Comparison of ENCODE assay signal across 8 cellular contexts in the genomic region with DNA sequence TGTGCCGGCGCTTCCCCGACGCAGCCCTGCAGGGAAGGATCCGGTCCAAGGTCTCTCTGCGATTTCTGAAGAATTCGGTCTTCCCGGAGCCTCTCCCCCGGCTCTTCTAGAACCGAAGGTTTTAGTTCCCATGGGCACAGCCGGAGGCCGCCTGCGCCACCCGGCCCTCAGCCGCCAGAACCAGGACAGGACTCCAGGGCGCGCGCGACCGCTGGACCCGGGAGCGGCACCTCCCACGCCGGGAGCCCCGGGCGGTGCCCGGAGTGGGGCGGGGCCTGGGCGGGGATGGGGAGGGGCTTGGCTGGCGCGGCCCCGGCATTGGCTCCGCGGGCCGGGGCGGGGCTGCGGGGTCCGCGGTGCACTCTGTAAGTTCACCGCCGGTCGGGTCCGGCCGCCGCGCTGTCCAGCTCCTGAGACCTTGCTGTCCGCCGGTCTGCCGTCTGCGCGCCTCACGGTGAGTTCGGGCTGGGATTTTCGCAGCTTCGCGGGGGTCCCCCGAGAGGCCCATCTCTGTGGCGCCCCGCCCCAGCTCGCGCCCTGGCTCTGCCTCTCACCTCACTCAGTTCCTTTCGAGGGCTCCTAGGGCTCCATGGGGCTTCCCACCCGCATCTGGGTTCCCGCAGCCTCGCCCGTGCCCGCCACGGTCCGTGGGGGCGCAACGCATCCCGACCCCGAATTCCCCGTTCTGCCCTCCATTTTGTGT. TPM values are rescaled to one million over a fixed set of nuclear protein-coding genes. Genes with fewer than 3 reads are reported as not detected.
A peak's percentile ranks its signal among the peaks of the same experiment; 100 is the strongest.
DNase-seq lines count a peak whose midpoint lies in the region; ATAC-seq, FAIRE-seq and TF ChIP-seq lines count a peak whose summit lies in the region.

A gene with protein sequence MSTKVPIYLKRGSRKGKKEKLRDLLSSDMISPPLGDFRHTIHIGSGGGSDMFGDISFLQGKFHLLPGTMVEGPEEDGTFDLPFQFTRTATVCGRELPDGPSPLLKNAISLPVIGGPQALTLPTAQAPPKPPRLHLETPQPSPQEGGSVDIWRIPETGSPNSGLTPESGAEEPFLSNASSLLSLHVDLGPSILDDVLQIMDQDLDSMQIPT (plus strand): TSS at position 366 of the 703 bp plus-strand sequence. CDS start 6,033 bp downstream, outside the sequence.

- no peak for FAIRE-seq in bronchial epithelial cell (lab: Jason Lieb, UNC)

- H2AFZ ChIP-seq in smooth muscle cell (ENCODE audit: low read depth) = peak within 1 kb of the TSS; percentile 64

- peak within 1 kb of the TSS; percentile 97 for H3K4me3 Mint-ChIP-seq in HFFc6
- H3K4me3 Mint-ChIP-seq in WTC11 = peak within 1 kb of the TSS; percentile 71

- H3K4me2 ChIP-seq in smooth muscle cell = peak within 1 kb of the TSS; percentile 91

- TF ChIP-seq CTCF in GM10266 (IDR thresholded peaks at IDR 0.05; ENCODE audit: control insufficient read depth, insufficient read depth, low read depth, missing control alignments) = no peak
- TF ChIP-seq CTCF in HFFc6 (IDR thresholded peaks at IDR 0.05) = no peak
- no peak for TF ChIP-seq CTCF in WTC11 (IDR thresholded peaks at IDR 0.05)
- no peak for TF ChIP-seq CTCF in bronchial epithelial cell (IDR thresholded peaks at IDR 0.05; ENCODE audit: insufficient read depth, low read length, severe bottlenecking)
- no peak for TF ChIP-seq CTCF in smooth muscle cell (IDR thresholded peaks at IDR 0.05; ENCODE audit: borderline replicate concordance, insufficient read depth, poor library complexity, severe bottlenecking)

- H3K4me1 ChIP-seq in smooth muscle cell (ENCODE audit: low read depth) = peaks cover 36% of the 10 kb centered on the region

- peak within 1 kb of the TSS; percentile 12 for H3K27ac ChIP-seq in smooth muscle cell (ENCODE audit: low read depth)

- H3K4me1 Mint-ChIP-seq in HFFc6 (ENCODE audit: low read depth) (peaks cover 50% of the 10 kb centered on the region), WTC11 (peaks cover 39% of the 10 kb centered on the region)

- ATAC-seq in WTC11 = peak; percentile 78

- H3K27me3 ChIP-seq in bronchial epithelial cell (ENCODE audit: control insufficient read depth, insufficient read depth, low read length) = no peaks in the 10 kb centered on the region
- H3K27me3 ChIP-seq in smooth muscle cell (ENCODE audit: low read depth) = no peaks in the 10 kb centered on the region

- peaks cover 38% of the 10 kb centered on the region for H3K79me2 ChIP-seq in smooth muscle cell (ENCODE audit: low read depth)

- H3K9me3 Mint-ChIP-seq in HFFc6 (no peaks in the 10 kb centered on the region), WTC11 (no peaks in the 10 kb centered on the region)

- DNase-seq in GM10266 (ENCODE audit: extremely low spot score) = peak; percentile 94
- peak; percentile 75 for DNase-seq in HFFc6
- peak; percentile 29 for DNase-seq in NCI-H128 (lab: John Stamatoyannopoulos, UW; ENCODE audit: unreplicated experiment)
- peak; percentile 87 for DNase-seq in WTC11 (ENCODE audit: low spot score)
- peak; percentile 44 for DNase-seq in bronchial epithelial cell (ENCODE audit: low read depth)
- peak; percentile 84 for DNase-seq in inferior parietal cortex (ENCODE audit: extremely low spot score)
- peak; percentile 80 for DNase-seq in smooth muscle cell (lab: John Stamatoyannopoulos, UW; ENCODE audit: unreplicated experiment)
- DNase-seq in cortex of kidney (lab: John Stamatoyannopoulos, UW) = no peak

- H3K36me3 ChIP-seq in bronchial epithelial cell (ENCODE audit: control insufficient read depth, insufficient read depth, low read length) = no peaks in the 10 kb centered on the region
- H3K36me3 ChIP-seq in smooth muscle cell (ENCODE audit: low read depth) = no peaks in the 10 kb centered on the region

- peak within 1 kb of the TSS; percentile 61 for H3K9ac ChIP-seq in smooth muscle cell (ENCODE audit: low read depth)

- H3K27ac Mint-ChIP-seq in HFFc6 (peak within 1 kb of the TSS; percentile 95), WTC11 (no peak within 1 kb of the TSS)

- H3K27me3 Mint-ChIP-seq in HFFc6 (ENCODE audit: insufficient read depth) (no peaks in the 10 kb centered on the region; the same call in none of the 2 replicates), WTC11 (ENCODE audit: low read depth) (peaks cover 35% of the 10 kb centered on the region)

- peaks cover 35% of the 10 kb centered on the region for H4K20me1 ChIP-seq in smooth muscle cell (ENCODE audit: low read depth)

- H3K4me3 ChIP-seq in bronchial epithelial cell (ENCODE audit: low read depth, low read length) (peak within 1 kb of the TSS; percentile 84), smooth muscle cell (peak within 1 kb of the TSS; percentile 78)

- POLR2A ChIA-PET in WTC11 (lab: Charles Lee) = interaction anchor here (0.7 to 2.9 kb wide), 10 partner anchors 12 to 318 kb away, joined by 3 to 13 read pairs (median 4); partner anchors contain the start of genes BATF2, DPF2, MALAT1 and POLA2

- no peaks in the 10 kb centered on the region for H3K9me3 ChIP-seq in smooth muscle cell (replicated peaks; ENCODE audit: low read depth)

- CTCF ChIA-PET in WTC11 (lab: Charles Lee) = interaction anchor here (0.6 to 13.2 kb wide), 52 partner anchors 9 to 278 kb away, joined by 3 to 232 read pairs (median 5); partner anchors contain the start of genes CAPN1, DPF2, FAU and MRPL49

- H3K36me3 Mint-ChIP-seq in HFFc6 (ENCODE audit: low read depth) (no peaks in the 10 kb centered on the region), WTC11 (no peaks in the 10 kb centered on the region)

- H3F3A ChIP-seq in smooth muscle cell (ENCODE audit: low read depth) = no peaks in the 10 kb centered on the region

- WGBS in smooth muscle cell (ENCODE audit: low lambda C conversion rate) = under 1% methylated on average over 53 of the region's 74 CpGs

TF ChIP-seq in WTC11, 78 proteins besides CTCF, POLR2A, EP300 and RAD21 (continues in another document):
- TF ChIP-seq ZNF219 (CRISPR knock-in tag; IDR thresholded peaks at IDR 0.05; ENCODE audit: borderline replicate concordance) (no peak), GABPB1 (CRISPR knock-in tag; IDR thresholded peaks at IDR 0.05) (0 out of 2 replicates have a peak, but pooled peaks have one; percentile 36), NR1H2 (CRISPR knock-in tag; IDR thresholded peaks at IDR 0.05) (no peak), SP1 (CRISPR knock-in tag; conservative IDR thresholded peaks at IDR 0.05) (peak; percentile 79), ZNF425 (CRISPR knock-in tag; conservative IDR thresholded peaks at IDR 0.05) (no peak)
- TF ChIP-seq, protein P1, sequence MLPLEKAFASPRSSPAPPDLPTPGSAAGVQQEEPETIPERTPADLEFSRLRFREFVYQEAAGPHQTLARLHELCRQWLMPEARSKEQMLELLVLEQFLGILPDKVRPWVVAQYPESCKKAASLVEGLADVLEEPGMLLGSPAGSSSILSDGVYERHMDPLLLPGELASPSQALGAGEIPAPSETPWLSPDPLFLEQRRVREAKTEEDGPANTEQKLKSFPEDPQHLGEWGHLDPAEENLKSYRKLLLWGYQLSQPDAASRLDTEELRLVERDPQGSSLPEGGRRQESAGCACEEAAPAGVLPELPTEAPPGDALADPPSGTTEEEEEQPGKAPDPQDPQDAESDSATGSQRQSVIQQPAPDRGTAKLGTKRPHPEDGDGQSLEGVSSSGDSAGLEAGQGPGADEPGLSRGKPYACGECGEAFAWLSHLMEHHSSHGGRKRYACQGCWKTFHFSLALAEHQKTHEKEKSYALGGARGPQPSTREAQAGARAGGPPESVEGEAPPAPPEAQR (CRISPR knock-in tag; IDR thresholded peaks at IDR 0.05) = no peak
- TF ChIP-seq, protein P2, sequence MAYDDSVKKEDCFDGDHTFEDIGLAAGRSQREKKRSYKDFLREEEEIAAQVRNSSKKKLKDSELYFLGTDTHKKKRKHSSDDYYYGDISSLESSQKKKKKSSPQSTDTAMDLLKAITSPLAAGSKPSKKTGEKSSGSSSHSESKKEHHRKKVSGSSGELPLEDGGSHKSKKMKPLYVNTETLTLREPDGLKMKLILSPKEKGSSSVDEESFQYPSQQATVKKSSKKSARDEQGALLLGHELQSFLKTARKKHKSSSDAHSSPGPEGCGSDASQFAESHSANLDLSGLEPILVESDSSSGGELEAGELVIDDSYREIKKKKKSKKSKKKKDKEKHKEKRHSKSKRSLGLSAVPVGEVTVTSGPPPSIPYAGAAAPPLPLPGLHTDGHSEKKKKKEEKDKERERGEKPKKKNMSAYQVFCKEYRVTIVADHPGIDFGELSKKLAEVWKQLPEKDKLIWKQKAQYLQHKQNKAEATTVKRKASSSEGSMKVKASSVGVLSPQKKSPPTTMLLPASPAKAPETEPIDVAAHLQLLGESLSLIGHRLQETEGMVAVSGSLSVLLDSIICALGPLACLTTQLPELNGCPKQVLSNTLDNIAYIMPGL (CRISPR knock-in tag; IDR thresholded peaks at IDR 0.05) = 0 out of 2 replicates have a peak, but pooled peaks have one; percentile 14
- TF ChIP-seq, protein P3, sequence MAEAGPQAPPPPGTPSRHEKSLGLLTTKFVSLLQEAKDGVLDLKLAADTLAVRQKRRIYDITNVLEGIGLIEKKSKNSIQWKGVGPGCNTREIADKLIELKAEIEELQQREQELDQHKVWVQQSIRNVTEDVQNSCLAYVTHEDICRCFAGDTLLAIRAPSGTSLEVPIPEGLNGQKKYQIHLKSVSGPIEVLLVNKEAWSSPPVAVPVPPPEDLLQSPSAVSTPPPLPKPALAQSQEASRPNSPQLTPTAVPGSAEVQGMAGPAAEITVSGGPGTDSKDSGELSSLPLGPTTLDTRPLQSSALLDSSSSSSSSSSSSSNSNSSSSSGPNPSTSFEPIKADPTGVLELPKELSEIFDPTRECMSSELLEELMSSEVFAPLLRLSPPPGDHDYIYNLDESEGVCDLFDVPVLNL (CRISPR knock-in tag; IDR thresholded peaks at IDR 0.05; ENCODE audit: borderline replicate concordance, low read depth) = no peak

RNA-seq across cellular contexts. Expression of the gene that starts here (rescaled TPM):
- total RNA-seq in HFFc6 (2021; fragmentation: NEBNext Ultra II Directional; extraction: Animal tissue kit (Norgen Biotek cat#: 25700)) = 10 to 100 TPM; 19.0 to 35.3 (median 22.6) TPM
- total RNA-seq in WTC11 (2021) = 11.0 to 15.2 TPM (median 11.5 TPM) in 3 replicates
- 1.9 and 2.4 TPM in 2 replicates for total RNA-seq in bronchial epithelial cell
- total RNA-seq in smooth muscle cell = 0.94 and 4.0 TPM in 2 replicates
- 7.8 and 13.0 TPM in 2 replicates for polyA plus RNA-seq in smooth muscle cell
